Comparison of ENCODE assay signal across 17 cellular contexts in the genomic region with DNA sequence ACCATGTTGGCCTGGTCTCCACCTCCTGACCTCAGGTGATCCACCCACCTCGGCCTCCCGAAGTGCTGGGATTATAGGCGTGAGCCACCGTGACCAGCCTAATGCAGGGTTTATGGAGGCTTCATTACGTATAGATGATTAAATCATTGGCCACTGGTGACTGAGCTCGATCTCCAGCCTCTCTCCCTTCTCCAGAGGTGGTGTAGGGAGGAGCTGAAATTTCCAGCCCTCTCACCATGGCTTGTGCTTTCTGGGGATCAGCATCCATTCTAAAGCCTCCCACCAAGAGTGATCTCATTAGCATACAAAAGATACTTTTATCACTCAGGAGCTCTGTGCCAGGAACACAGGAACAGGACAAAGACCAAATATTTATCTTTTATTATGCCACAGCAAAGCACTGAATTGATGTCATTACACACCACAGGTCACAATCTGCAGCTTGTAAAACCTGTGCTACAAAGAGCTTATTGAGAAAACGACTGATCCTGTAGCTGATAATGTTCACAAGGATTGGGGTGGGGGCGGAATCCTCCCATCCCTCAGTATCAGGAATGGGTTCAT. TPM values are rescaled to one million over a fixed set of nuclear protein-coding genes. Genes with fewer than 3 reads are reported as not detected.
A peak's percentile ranks its signal among the peaks of the same experiment; 100 is the strongest.
DNase-seq lines count a peak whose midpoint lies in the region; ATAC-seq and TF ChIP-seq lines count a peak whose summit lies in the region.
"Had no signal": no experiment of that assay in that cellular context is flagged by ENCODE, and none has a peak within 500 bp of the region (broad histone marks: within the 10 kb centered on the region; RNA-seq: fewer than 3 reads in every experiment).

No MANE protein-coding gene starts in this region.

- peak overlapping the region; percentile 46; the same call in 1 of the 2 replicates for H3K27ac ChIP-seq in HEK293 (ENCODE audit: extremely low read depth, low read depth, low read length)

- POLR2A ChIA-PET in HEK293 (lab: Yijun Ruan, JAX), result interaction anchor here (0.6 to 2.5 kb wide), 5 partner anchors 9 to 593 kb away, joined by 3 to 10 read pairs (median 3); no protein-coding TSS in a partner anchor

- TF ChIP-seq CTCF in HEK293 (tag by site-specific recombination; IDR thresholded peaks at IDR 0.05) (no peak), fibroblast of villous mesenchyme (IDR thresholded peaks at IDR 0.05; ENCODE audit: insufficient read depth, low read depth, low read length) (no peak), progenitor cell of endocrine pancreas (IDR thresholded peaks at IDR 0.05; ENCODE audit: unreplicated experiment) (no peak)

- H3K27ac Mint-ChIP-seq in progenitor cell of endocrine pancreas, result peak overlapping the region; percentile 29
- H3K27ac Mint-ChIP-seq: activated CD8-positive, alpha-beta T cell treated with anti-CD3 and anti-CD28 coated beads for 36 hours; activated T-helper 1 cell treated with anti-CD3 and anti-CD28 coated beads, Interleukin-12 subunit alpha, Interleukin-12 subunit beta, Interleukin-2, Interleukin-4 antibody, amounts not matched to agents 30 ng/mL and 10 ng/mL and 1 ng/mL, durations not matched to agents 14 hours and 24 hours and 36 hours had no signal

- H3K9me3 ChIP-seq in HEK293 (ENCODE audit: control insufficient read depth, insufficient read depth, low read depth, low read length), result peaks cover 12% of the 10 kb centered on the region
- H3K9me3 ChIP-seq: BE2C, SK-N-SH had no signal

- H3K9me3 Mint-ChIP-seq in progenitor cell of endocrine pancreas (ENCODE audit: low read depth), result peaks cover 4% of the 10 kb centered on the region

- no peaks in the 10 kb centered on the region for H3K27me3 Mint-ChIP-seq in progenitor cell of endocrine pancreas
- H3K27me3 Mint-ChIP-seq: activated CD8-positive, alpha-beta T cell treated with anti-CD3 and anti-CD28 coated beads for 36 hours had no signal

- peak; percentile 80 for DNase-seq in NCI-H69 (lab: John Stamatoyannopoulos, UW)
- DNase-seq in fibroblast of villous mesenchyme (ENCODE audit: low read depth), result peak; percentile 4
- DNase-seq in progenitor cell of endocrine pancreas (ENCODE audit: low spot score, unreplicated experiment), result no peak
- DNase-seq in SKM-1 treated with dmso at 0.1 percent for 144 hours (lab: John Stamatoyannopoulos, UW; ENCODE audit: unreplicated experiment), result no peak
- no peak for DNase-seq in SKM-1 (lab: John Stamatoyannopoulos, UW; ENCODE audit: unreplicated experiment)
- DNase-seq: activated CD8-positive, alpha-beta T cell treated with anti-CD3 and anti-CD28 coated beads for 36 hours; BE2C; DMS 273 treated with DMSO at 0.1 percent for 48 hours; effector CD8-positive, alpha-beta T cell; hippocampal formation; left cardiac atrium; NCI-H226; SK-N-SH had no signal

- H3K4me1 Mint-ChIP-seq in progenitor cell of endocrine pancreas (ENCODE audit: low read depth), result peaks cover 2% of the 10 kb centered on the region

- H3K4me3 Mint-ChIP-seq in progenitor cell of endocrine pancreas (ENCODE audit: low read depth), result no peak overlapping the region
- H3K4me3 Mint-ChIP-seq: activated CD8-positive, alpha-beta T cell treated with anti-CD3 and anti-CD28 coated beads for 36 hours; activated T-helper 1 cell treated with anti-CD3 and anti-CD28 coated beads, Interleukin-12 subunit alpha, Interleukin-12 subunit beta, Interleukin-2, Interleukin-4 antibody, amounts not matched to agents 30 ng/mL and 10 ng/mL and 1 ng/mL, durations not matched to agents 14 hours and 24 hours and 36 hours had no signal

- peaks cover 29% of the 10 kb centered on the region for H3K36me3 Mint-ChIP-seq in progenitor cell of endocrine pancreas (ENCODE audit: insufficient read depth)

- no peak overlapping the region for H3K4me3 ChIP-seq in HEK293 (ENCODE audit: low read depth, low read length)
- no peak overlapping the region for H3K4me3 ChIP-seq in fibroblast of villous mesenchyme (ENCODE audit: low read depth, low read length)

- H3K36me3 ChIP-seq in HEK293 (ENCODE audit: control insufficient read depth in 2 of 2, insufficient read depth in 1 of 2, low read length in 2 of 2), result peaks cover 0 to 35% of the 10 kb centered on the region in 2 experiments; a peak in 2 of 3 replicates
- H3K36me3 ChIP-seq: BE2C had no signal

- no peak for ATAC-seq in GM19395 (IDR thresholded peaks at IDR 0.05; ENCODE audit: unreplicated experiment)
- ATAC-seq in activated CD4-positive, CD25-positive, alpha-beta regulatory T cell treated with anti-CD3 and anti-CD28 coated beads, Interleukin-2, amount 50 U/mL, for 24 hours, result no peak
- ATAC-seq: activated CD8-positive, alpha-beta T cell treated with anti-CD3 and anti-CD28 coated beads for 36 hours; left cardiac atrium had no signal

- CTCF ChIA-PET in HEK293 (lab: Yijun Ruan, JAX), result interaction anchor here (1.0 to 1.6 kb wide), 4 partner anchors 21 to 152 kb away, joined by 3 to 6 read pairs (median 4); no protein-coding TSS in a partner anchor

- H3K4me1 ChIP-seq in HEK293 (ENCODE audit: control insufficient read depth, insufficient read depth, low read length), result peaks cover 10% of the 10 kb centered on the region
- H3K4me1 ChIP-seq: BE2C had no signal

TF ChIP-seq in HEK293, 187 proteins besides CTCF, POLR2A, EP300 and RAD21 (continues in another document):
- TF ChIP-seq ZNF610 (tag by site-specific recombination; IDR thresholded peaks at IDR 0.05; ENCODE audit: borderline replicate concordance) (no peak), ZNF596 (tag by site-specific recombination; IDR thresholded peaks at IDR 0.05) (0 out of 2 replicates have a peak, but pooled peaks have one; percentile 35), ZNF19 (tag by site-specific recombination; IDR thresholded peaks at IDR 0.05; ENCODE audit: low read depth) (no peak), ZNF140 (tag by site-specific recombination; IDR thresholded peaks at IDR 0.05) (no peak), GLIS1 (tag by site-specific recombination; IDR thresholded peaks at IDR 0.05) (peak; percentile 58), ZNF555 (tag by site-specific recombination; conservative IDR thresholded peaks at IDR 0.05) (no peak), HOXD13 (CRISPR knock-in tag; IDR thresholded peaks at IDR 0.05; ENCODE audit: borderline replicate concordance) (peak; percentile 33; the same call in 1 of the 2 replicates), MEIS1 (CRISPR knock-in tag; IDR thresholded peaks at IDR 0.05; ENCODE audit: borderline replicate concordance) (no peak), SP7 (tag by site-specific recombination; IDR thresholded peaks at IDR 0.05) (0 out of 2 replicates have a peak, but pooled peaks have one; percentile 6), ZNF76 (tag by site-specific recombination; IDR thresholded peaks at IDR 0.05; ENCODE audit: borderline replicate concordance, low read depth) (no peak), ZNF335 (tag by site-specific recombination; conservative IDR thresholded peaks at IDR 0.05) (no peak), SP3 (tag by site-specific recombination; IDR thresholded peaks at IDR 0.05) (no peak), HOXC10 (CRISPR knock-in tag; IDR thresholded peaks at IDR 0.05) (no peak), ZSCAN30 (tag by site-specific recombination; IDR thresholded peaks at IDR 0.05) (0 out of 2 replicates have a peak, but pooled peaks have one; percentile 12), ZIC2 (tag by site-specific recombination; IDR thresholded peaks at IDR 0.05) (peak; percentile 68), ZNF48 (tag by site-specific recombination; IDR thresholded peaks at IDR 0.05) (no peak), ZNF521 (tag by site-specific recombination; IDR thresholded peaks at IDR 0.05) (no peak), ZNF112 (tag by site-specific recombination; IDR thresholded peaks at IDR 0.05) (no peak)
- TF ChIP-seq, protein P1, sequence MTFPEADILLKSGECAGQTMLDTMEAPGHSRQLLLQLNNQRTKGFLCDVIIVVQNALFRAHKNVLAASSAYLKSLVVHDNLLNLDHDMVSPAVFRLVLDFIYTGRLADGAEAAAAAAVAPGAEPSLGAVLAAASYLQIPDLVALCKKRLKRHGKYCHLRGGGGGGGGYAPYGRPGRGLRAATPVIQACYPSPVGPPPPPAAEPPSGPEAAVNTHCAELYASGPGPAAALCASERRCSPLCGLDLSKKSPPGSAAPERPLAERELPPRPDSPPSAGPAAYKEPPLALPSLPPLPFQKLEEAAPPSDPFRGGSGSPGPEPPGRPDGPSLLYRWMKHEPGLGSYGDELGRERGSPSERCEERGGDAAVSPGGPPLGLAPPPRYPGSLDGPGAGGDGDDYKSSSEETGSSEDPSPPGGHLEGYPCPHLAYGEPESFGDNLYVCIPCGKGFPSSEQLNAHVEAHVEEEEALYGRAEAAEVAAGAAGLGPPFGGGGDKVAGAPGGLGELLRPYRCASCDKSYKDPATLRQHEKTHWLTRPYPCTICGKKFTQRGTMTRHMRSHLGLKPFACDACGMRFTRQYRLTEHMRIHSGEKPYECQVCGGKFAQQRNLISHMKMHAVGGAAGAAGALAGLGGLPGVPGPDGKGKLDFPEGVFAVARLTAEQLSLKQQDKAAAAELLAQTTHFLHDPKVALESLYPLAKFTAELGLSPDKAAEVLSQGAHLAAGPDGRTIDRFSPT (tag by site-specific recombination; IDR thresholded peaks at IDR 0.05), result 0 out of 2 replicates have a peak, but pooled peaks have one; percentile 21
- TF ChIP-seq, protein P2, sequence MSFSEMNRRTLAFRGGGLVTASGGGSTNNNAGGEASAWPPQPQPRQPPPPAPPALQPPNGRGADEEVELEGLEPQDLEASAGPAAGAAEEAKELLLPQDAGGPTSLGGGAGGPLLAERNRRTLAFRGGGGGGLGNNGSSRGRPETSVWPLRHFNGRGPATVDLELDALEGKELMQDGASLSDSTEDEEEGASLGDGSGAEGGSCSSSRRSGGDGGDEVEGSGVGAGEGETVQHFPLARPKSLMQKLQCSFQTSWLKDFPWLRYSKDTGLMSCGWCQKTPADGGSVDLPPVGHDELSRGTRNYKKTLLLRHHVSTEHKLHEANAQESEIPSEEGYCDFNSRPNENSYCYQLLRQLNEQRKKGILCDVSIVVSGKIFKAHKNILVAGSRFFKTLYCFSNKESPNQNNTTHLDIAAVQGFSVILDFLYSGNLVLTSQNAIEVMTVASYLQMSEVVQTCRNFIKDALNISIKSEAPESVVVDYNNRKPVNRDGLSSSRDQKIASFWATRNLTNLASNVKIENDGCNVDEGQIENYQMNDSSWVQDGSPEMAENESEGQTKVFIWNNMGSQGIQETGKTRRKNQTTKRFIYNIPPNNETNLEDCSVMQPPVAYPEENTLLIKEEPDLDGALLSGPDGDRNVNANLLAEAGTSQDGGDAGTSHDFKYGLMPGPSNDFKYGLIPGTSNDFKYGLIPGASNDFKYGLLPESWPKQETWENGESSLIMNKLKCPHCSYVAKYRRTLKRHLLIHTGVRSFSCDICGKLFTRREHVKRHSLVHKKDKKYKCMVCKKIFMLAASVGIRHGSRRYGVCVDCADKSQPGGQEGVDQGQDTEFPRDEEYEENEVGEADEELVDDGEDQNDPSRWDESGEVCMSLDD (tag by site-specific recombination; IDR thresholded peaks at IDR 0.05), result no peak

RNA-seq across cellular contexts. Expression of a gene that starts 32.4 kb away (rescaled TPM):
- 2.6 TPM in 2 replicates for total RNA-seq in fibroblast of villous mesenchyme
- 33.9 and 40.2 TPM in 2 replicates for total RNA-seq in progenitor cell of endocrine pancreas

RNA-seq across cellular contexts. Expression of a gene that starts 48.7 kb away (rescaled TPM):
- total RNA-seq in fibroblast of villous mesenchyme (7.8 and 8.1 TPM in 2 replicates), progenitor cell of endocrine pancreas (13.4 and 15.6 TPM in 2 replicates)

Comparison
In these comparisons a context has a peak if more than half of its experiments do, and no peak if none do; other contexts are left out.
1. DNase-seq: peak in NCI-H69 (single experiment) and fibroblast of villous mesenchyme (single experiment); none in progenitor cell of endocrine pancreas (single experiment), SKM-1 treated with dmso at 0.1 percent for 144 hours (single experiment) and SKM-1 (single experiment).